Comparison of ENCODE assay signal across 10 cellular contexts in the genomic region with DNA sequence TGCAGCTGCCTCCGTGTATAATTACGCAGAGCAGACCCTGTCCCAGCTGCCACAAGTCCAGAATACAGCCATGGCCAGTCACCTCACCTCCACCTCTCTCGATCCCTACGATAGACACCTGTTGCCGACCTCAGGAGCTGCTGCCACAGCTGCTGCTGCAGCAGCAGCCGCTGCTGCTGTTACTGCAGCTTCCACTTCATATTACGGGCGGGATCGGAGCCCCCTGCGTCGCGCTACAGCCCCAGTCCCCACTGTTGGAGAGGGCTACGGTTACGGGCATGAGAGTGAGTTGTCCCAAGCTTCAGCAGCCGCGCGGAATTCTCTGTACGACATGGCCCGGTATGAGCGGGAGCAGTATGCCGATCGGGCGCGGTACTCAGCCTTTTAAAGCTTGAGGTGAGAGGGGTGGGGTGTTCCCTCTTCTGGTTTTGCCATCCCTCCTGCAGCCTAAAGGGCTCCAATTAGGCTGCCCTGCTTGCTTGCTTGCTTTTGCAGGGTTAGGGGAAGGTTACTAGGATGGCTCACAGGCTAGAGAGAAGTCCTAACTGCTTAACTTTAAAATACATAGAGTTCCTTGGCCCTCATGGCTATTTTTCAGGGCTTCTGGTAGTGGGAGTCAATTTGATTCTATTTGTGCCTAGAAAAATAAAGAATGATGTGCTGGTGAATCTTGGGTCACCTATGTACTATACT. TPM values are rescaled to one million over a fixed set of nuclear protein-coding genes. Genes with fewer than 3 reads are reported as not detected.
DNase-seq lines count a peak whose midpoint lies in the region; ATAC-seq and TF ChIP-seq lines count a peak whose summit lies in the region.
"Had no signal": no experiment of that assay in that cellular context is flagged by ENCODE, and none has a peak within 500 bp of the region (broad histone marks: within the 10 kb centered on the region; RNA-seq: fewer than 3 reads in every experiment).

No MANE protein-coding gene starts in this region.

- H3K27me3 Mint-ChIP-seq in Calu3 (ENCODE audit: unreplicated experiment) (no peaks in the 10 kb centered on the region), WTC11 (ENCODE audit: low read depth) (no peaks in the 10 kb centered on the region), mesothelial cell of epicardium (ENCODE audit: low read depth) (no peaks in the 10 kb centered on the region)
- H3K27me3 Mint-ChIP-seq: activated CD4-positive, alpha-beta T cell treated with anti-CD3 and anti-CD28 coated beads, Interleukin-2, amount 10 ng/mL, durations not matched to agents 7 days and 5 days had no signal

- no peak for TF ChIP-seq CTCF in Calu3 (IDR thresholded peaks at IDR 0.05; ENCODE audit: unreplicated experiment)
- no peak for TF ChIP-seq CTCF in WTC11 (IDR thresholded peaks at IDR 0.05)
- no peak for TF ChIP-seq CTCF in mesothelial cell of epicardium (IDR thresholded peaks at IDR 0.05; ENCODE audit: unreplicated experiment)

- peak overlapping the region; percentile 83 for H3K4me3 Mint-ChIP-seq in Calu3 (ENCODE audit: low read depth, unreplicated experiment)
- H3K4me3 Mint-ChIP-seq in WTC11, result peak overlapping the region; percentile 99
- peak overlapping the region; percentile 97 for H3K4me3 Mint-ChIP-seq in mesothelial cell of epicardium

- BruUV-seq in Calu3 (replicated peaks; lab: Mats Ljungman, UMichigan), result no TSS peak

- H3K36me3 Mint-ChIP-seq in Calu3 (ENCODE audit: insufficient read depth, unreplicated experiment), result peaks cover 100% of the 10 kb centered on the region
- H3K36me3 Mint-ChIP-seq in WTC11, result peaks cover 91% of the 10 kb centered on the region
- H3K36me3 Mint-ChIP-seq in mesothelial cell of epicardium, result peaks cover 64% of the 10 kb centered on the region

- intact Hi-C loops in Calu3 (cut with micrococcal nuclease; ENCODE audit: unreplicated experiment), result no loop called here

- H3K27ac Mint-ChIP-seq in Calu3 (ENCODE audit: unreplicated experiment) (peak overlapping the region; percentile 56), WTC11 (no peak overlapping the region), mesothelial cell of epicardium (no peak overlapping the region)
- H3K27ac Mint-ChIP-seq: activated CD4-positive, alpha-beta T cell treated with anti-CD3 and anti-CD28 coated beads, Interleukin-2, amount 10 ng/mL, durations not matched to agents 7 days and 5 days had no signal

- DNase-seq in Calu3, result no peak
- DNase-seq in WTC11 (ENCODE audit: low spot score), result no peak
- no peak for DNase-seq in mesothelial cell of epicardium (ENCODE audit: low spot score in 2 of 2, unreplicated experiment in 2 of 2)
- no peak for DNase-seq in amygdala (lab: John Stamatoyannopoulos, UW)
- DNase-seq in HPDE6-E6E7 (ENCODE audit: extremely low spot score), result no peak
- DNase-seq: activated CD4-positive, alpha-beta T cell treated with anti-CD3 and anti-CD28 coated beads, Interleukin-2, amount 10 ng/mL, durations not matched to agents 7 days and 5 days; NCI-H2171 had no signal

- H3K9me3 Mint-ChIP-seq in Calu3 (ENCODE audit: low read depth, unreplicated experiment), result no peaks in the 10 kb centered on the region
- H3K9me3 Mint-ChIP-seq in WTC11, result no peaks in the 10 kb centered on the region
- no peaks in the 10 kb centered on the region for H3K9me3 Mint-ChIP-seq in mesothelial cell of epicardium
- H3K9me3 Mint-ChIP-seq: activated CD4-positive, alpha-beta T cell treated with anti-CD3 and anti-CD28 coated beads, Interleukin-2, amount 10 ng/mL, durations not matched to agents 7 days and 5 days had no signal

- ATAC-seq in WTC11 (no peak), GM19467 (IDR thresholded peaks at IDR 0.05; ENCODE audit: unreplicated experiment) (no peak)
- ATAC-seq: HCT116, Right ventricle myocardium inferior had no signal

- H3K4me1 Mint-ChIP-seq in Calu3 (ENCODE audit: low read depth, unreplicated experiment), result peaks cover 73% of the 10 kb centered on the region
- peaks cover 55% of the 10 kb centered on the region for H3K4me1 Mint-ChIP-seq in WTC11
- H3K4me1 Mint-ChIP-seq in mesothelial cell of epicardium, result peaks cover 71% of the 10 kb centered on the region

- CTCF ChIA-PET in Calu3 (lab: Charles Lee) (no interaction called here), WTC11 (lab: Charles Lee) (interaction anchor here (2.2 kb wide), 1 partner anchor 51 kb away, joined by 5 read pairs; a partner anchor contains a TSS)

- POLR2A ChIA-PET in WTC11 (lab: Charles Lee), result interaction anchor here (0.7 to 1.3 kb wide), 2 partner anchors 28 to 128 kb away, joined by 3 to 4 read pairs; a partner anchor contains a TSS

TF ChIP-seq in WTC11, 78 proteins besides CTCF, POLR2A, EP300 and RAD21:
- TF ChIP-seq TEAD1 (CRISPR knock-in tag; IDR thresholded peaks at IDR 0.05) (no peak), CREB1 (CRISPR knock-in tag; IDR thresholded peaks at IDR 0.05) (no peak), ZNF138 (CRISPR knock-in tag; conservative IDR thresholded peaks at IDR 0.05) (no peak), ESRRA (CRISPR knock-in tag; IDR thresholded peaks at IDR 0.05; ENCODE audit: borderline replicate concordance) (no peak), NR3C1 (CRISPR knock-in tag; conservative IDR thresholded peaks at IDR 0.05; ENCODE audit: low read depth) (no peak)
- TF ChIP-seq, protein P1, sequence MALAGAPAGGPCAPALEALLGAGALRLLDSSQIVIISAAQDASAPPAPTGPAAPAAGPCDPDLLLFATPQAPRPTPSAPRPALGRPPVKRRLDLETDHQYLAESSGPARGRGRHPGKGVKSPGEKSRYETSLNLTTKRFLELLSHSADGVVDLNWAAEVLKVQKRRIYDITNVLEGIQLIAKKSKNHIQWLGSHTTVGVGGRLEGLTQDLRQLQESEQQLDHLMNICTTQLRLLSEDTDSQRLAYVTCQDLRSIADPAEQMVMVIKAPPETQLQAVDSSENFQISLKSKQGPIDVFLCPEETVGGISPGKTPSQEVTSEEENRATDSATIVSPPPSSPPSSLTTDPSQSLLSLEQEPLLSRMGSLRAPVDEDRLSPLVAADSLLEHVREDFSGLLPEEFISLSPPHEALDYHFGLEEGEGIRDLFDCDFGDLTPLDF (CRISPR knock-in tag; IDR thresholded peaks at IDR 0.05), result no peak

RNA-seq across cellular contexts. Expression of a gene that starts 5.4 kb away (rescaled TPM):
- total RNA-seq in Calu3 (2022) (137 and 144 TPM in 2 replicates), WTC11 (2021) (144 to 163 TPM (median 154 TPM) in 3 replicates), mesothelial cell of epicardium (240 to 248 TPM (median 242 TPM) in 3 replicates)

RNA-seq across cellular contexts. Expression of a gene that starts 27.5 kb away (rescaled TPM):
- total RNA-seq in Calu3 (2022) (102 and 107 TPM in 2 replicates), WTC11 (2021) (92.0 to 146 TPM (median 137 TPM) in 3 replicates), mesothelial cell of epicardium (126 to 135 TPM (median 128 TPM) in 3 replicates)

RNA-seq across cellular contexts. Expression of a gene that starts 33.8 kb away (rescaled TPM):
- total RNA-seq in Calu3 (2022), result 20.3 and 23.0 TPM in 2 replicates
- 14.1 to 21.3 TPM (median 20.3 TPM) in 3 replicates for total RNA-seq in WTC11 (2021)
- total RNA-seq in mesothelial cell of epicardium, result 38.7 to 40.7 TPM (median 39.6 TPM) in 3 replicates

RNA-seq across cellular contexts. Expression of a gene that starts 50.9 kb away (rescaled TPM):
- 33.2 and 34.2 TPM in 2 replicates for total RNA-seq in Calu3 (2022)
- total RNA-seq in WTC11 (2021), result 35.9 to 47.3 TPM (median 41.7 TPM) in 3 replicates
- 79.8 to 81.4 TPM (median 80.7 TPM) in 3 replicates for total RNA-seq in mesothelial cell of epicardium

RNA-seq across cellular contexts. Expression of a gene that starts 51.0 kb away (rescaled TPM):
- total RNA-seq in Calu3 (2022) (0.91 and 1.0 TPM in 2 replicates), WTC11 (2021) (0.71 to 0.85 TPM (median 0.80 TPM) in 3 replicates), mesothelial cell of epicardium (0.25 to 0.42 TPM (median 0.41 TPM) in 3 replicates)
